ENCODE assay signal across 8 cellular contexts in genomic region chr3:15646924-15647511, GRCh38. TPM values are rescaled to one million over a fixed set of nuclear protein-coding genes. Genes with fewer than 3 reads are reported as not detected.
DNase-seq lines count a peak whose midpoint lies in the region; ATAC-seq and TF ChIP-seq lines count a peak whose summit lies in the region.

No MANE protein-coding gene starts in this region.

- DNase-seq in A673 (ENCODE audit: low spot score) (peak; percentile 62), cardiac fibroblast (ENCODE audit: low read depth in 2 of 2) (peak; percentile 97 to 100), mesendoderm (peak; percentile 87), prostate gland (ENCODE audit: low spot score) (no peak), NK-92 (lab: John Stamatoyannopoulos, UW; ENCODE audit: unreplicated experiment) (no peak)

- H3K9me2 ChIP-seq in Loucy (replicated peaks; ENCODE audit: low read depth, low read length): no peaks in the 10 kb centered on the region

- no peak overlapping the region for H2AFZ ChIP-seq in Loucy (ENCODE audit: low read length)

- H2BK15ac ChIP-seq in mesendoderm (replicated peaks; ENCODE audit: low read depth): no peak overlapping the region

- H3K4me1 ChIP-seq in A673 (ENCODE audit: insufficient read depth, low read length, poor library complexity, severe bottlenecking) (peaks cover 15% of the 10 kb centered on the region), Loucy (ENCODE audit: insufficient read depth, low read length, poor library complexity, severe bottlenecking) (peaks cover 20% of the 10 kb centered on the region), mesendoderm (ENCODE audit: control insufficient read depth, low read depth, low read length) (no peaks in the 10 kb centered on the region), prostate gland (replicated peaks) (no peaks in the 10 kb centered on the region)

- BruUV-seq in A673 (replicated peaks; lab: Mats Ljungman, UMichigan): no TSS peak

- H3K27ac ChIP-seq in A673 (ENCODE audit: low read depth, low read length, poor library complexity, severe bottlenecking) (peak overlapping the region; percentile 33), mesendoderm (ENCODE audit: low read depth, low read length) (no peak overlapping the region), prostate gland (no peak overlapping the region)

- no peak overlapping the region for H3K9ac ChIP-seq in Loucy (ENCODE audit: low read depth, low read length, poor library complexity, severe bottlenecking)
- no peak overlapping the region for H3K9ac ChIP-seq in mesendoderm (ENCODE audit: low read length)

- no peak overlapping the region for H3K18ac ChIP-seq in mesendoderm (ENCODE audit: low read length)

- peaks cover 9% of the 10 kb centered on the region for H4K20me1 ChIP-seq in Loucy (ENCODE audit: insufficient read depth, low read length, poor library complexity, severe bottlenecking)

- no peaks in the 10 kb centered on the region for H3K79me1 ChIP-seq in mesendoderm (ENCODE audit: low read length)

- ATAC-seq in GM21381 (IDR thresholded peaks at IDR 0.05; ENCODE audit: unreplicated experiment) (peak; percentile 5), HG02571 (IDR thresholded peaks at IDR 0.05; ENCODE audit: unreplicated experiment) (no peak)

- no peak overlapping the region for H4K8ac ChIP-seq in mesendoderm (ENCODE audit: low read depth, low read length)

- H2BK5ac ChIP-seq in mesendoderm (ENCODE audit: low read length): no peak overlapping the region

- no peak overlapping the region for H4K5ac ChIP-seq in mesendoderm (ENCODE audit: low read length)

- no peak overlapping the region for H3K4ac ChIP-seq in mesendoderm (ENCODE audit: low read depth, low read length)

- H3K4me3 ChIP-seq in A673 (ENCODE audit: low read depth, low read length, poor library complexity, severe bottlenecking): no peak overlapping the region
- peak overlapping the region; percentile 7 for H3K4me3 ChIP-seq in Loucy (ENCODE audit: low read length, poor library complexity, severe bottlenecking)
- H3K4me3 ChIP-seq in cardiac fibroblast (replicated peaks in 1 of 2; ENCODE audit: low read depth in 2 of 2, low read length in 2 of 2): peak overlapping the region in 1 of 2 donors; percentile 0
- no peak overlapping the region for H3K4me3 ChIP-seq in mesendoderm (ENCODE audit: low read length)
- H3K4me3 ChIP-seq in prostate gland: no peak overlapping the region

- no peak for TF ChIP-seq POLR2A in prostate gland (IDR thresholded peaks at IDR 0.05)

- H3K56ac ChIP-seq in mesendoderm (ENCODE audit: low read length): no peak overlapping the region

- TF ChIP-seq CTCF in A673 (conservative IDR thresholded peaks at IDR 0.05; ENCODE audit: low read depth, low read length): no peak
- TF ChIP-seq CTCF in Loucy (conservative IDR thresholded peaks at IDR 0.05; ENCODE audit: low read length): no peak
- TF ChIP-seq CTCF in cardiac fibroblast (IDR thresholded peaks at IDR 0.05; ENCODE audit: low read depth, low read length): no peak
- TF ChIP-seq CTCF in prostate gland (IDR thresholded peaks at IDR 0.05): no peak

- intact Hi-C loops in A673 (cut with micrococcal nuclease; ENCODE audit: unreplicated experiment): no loop called here
- intact Hi-C loops in prostate gland (cut with DNase I): no loop called here

- CTCF ChIA-PET in A673 (lab: Charles Lee): interaction anchor here (0.6 kb wide), 1 partner anchor 150 kb away, joined by 3 read pairs; no protein-coding TSS in a partner anchor

- POLR2A ChIA-PET in A673 (lab: Charles Lee; ENCODE audit: low non-redundant PET): no interaction called here

- no CpG with 5 or more reads among the region's 13 CpGs for WGBS in mesendoderm (ENCODE audit: extremely low coverage, insufficient coverage, low lambda C conversion rate)
- WGBS in prostate gland: 71% methylated on average over 13 of the region's 13 CpGs

- H3K23ac ChIP-seq in mesendoderm (ENCODE audit: low read length): no peak overlapping the region

- no peak overlapping the region for H2AK5ac ChIP-seq in mesendoderm (ENCODE audit: low read length)

- no peak overlapping the region for H2BK120ac ChIP-seq in mesendoderm (ENCODE audit: low read depth, low read length)

- H3K9me3 ChIP-seq in A673 (ENCODE audit: low read depth, low read length, poor library complexity, severe bottlenecking): no peaks in the 10 kb centered on the region
- no peaks in the 10 kb centered on the region for H3K9me3 ChIP-seq in Loucy (ENCODE audit: insufficient read depth, low read depth, low read length)
- no peaks in the 10 kb centered on the region for H3K9me3 ChIP-seq in prostate gland

- H3K36me3 ChIP-seq in A673 (ENCODE audit: insufficient read depth, low read length, poor library complexity, severe bottlenecking) (no peaks in the 10 kb centered on the region), Loucy (ENCODE audit: insufficient read depth, low read length) (no peaks in the 10 kb centered on the region), mesendoderm (ENCODE audit: control insufficient read depth, insufficient read depth, low read length) (no peaks in the 10 kb centered on the region), prostate gland (no peaks in the 10 kb centered on the region)

- H3K4me2 ChIP-seq in Loucy (ENCODE audit: low read depth, low read length, poor library complexity, severe bottlenecking) (peak overlapping the region; percentile 68), mesendoderm (ENCODE audit: low read length) (no peak overlapping the region)

- peaks cover 5% of the 10 kb centered on the region; the same call in 1 of the 2 replicates for H3F3A ChIP-seq in Loucy (ENCODE audit: low read depth)

- H3K79me2 ChIP-seq in Loucy (ENCODE audit: insufficient read depth, low read length) (no peaks in the 10 kb centered on the region), mesendoderm (ENCODE audit: control insufficient read depth, insufficient read depth, low read length) (no peaks in the 10 kb centered on the region)

- H3K27me3 ChIP-seq in A673 (replicated peaks; ENCODE audit: insufficient read depth, low read depth, low read length, poor library complexity) (no peaks in the 10 kb centered on the region), Loucy (ENCODE audit: insufficient read depth, low read length, poor library complexity, severe bottlenecking) (peaks cover 43% of the 10 kb centered on the region), mesendoderm (ENCODE audit: insufficient read depth, low read length, poor library complexity) (no peaks in the 10 kb centered on the region), prostate gland (replicated peaks; ENCODE audit: insufficient read depth) (no peaks in the 10 kb centered on the region)

RNA-seq across cellular contexts. Expression of gene BTD, which starts 45.5 kb away (rescaled TPM):
- total RNA-seq in A673 (2021): 5.6 and 7.6 TPM in 2 replicates
- polyA plus RNA-seq in mesendoderm (2013, experiment 1 of 2): 15.7 TPM
- 15.1 TPM for polyA plus RNA-seq in mesendoderm (2013, experiment 2 of 2)
- total RNA-seq in prostate gland: 10 to 100 TPM; 34.4 to 42.7 TPM

RNA-seq across cellular contexts. Expression of gene HACL1, which starts 45.6 kb away (rescaled TPM):
- 18.6 and 22.0 TPM in 2 replicates for total RNA-seq in A673 (2021)
- 28.8 TPM for polyA plus RNA-seq in mesendoderm (2013, experiment 1 of 2)
- polyA plus RNA-seq in mesendoderm (2013, experiment 2 of 2): 27.7 TPM
- total RNA-seq in prostate gland: 10 to 100 TPM; 27.9 to 30.6 TPM

Comparison
In these comparisons a context has a peak if more than half of its experiments do, and no peak if none do; other contexts are left out.
1. DNase-seq: peak in A673 (single experiment), cardiac fibroblast (2 of 2) and mesendoderm (single experiment); none in prostate gland (single experiment) and NK-92 (single experiment).